Comparison of ENCODE assay signal across 8 cellular contexts in the genomic region with DNA sequence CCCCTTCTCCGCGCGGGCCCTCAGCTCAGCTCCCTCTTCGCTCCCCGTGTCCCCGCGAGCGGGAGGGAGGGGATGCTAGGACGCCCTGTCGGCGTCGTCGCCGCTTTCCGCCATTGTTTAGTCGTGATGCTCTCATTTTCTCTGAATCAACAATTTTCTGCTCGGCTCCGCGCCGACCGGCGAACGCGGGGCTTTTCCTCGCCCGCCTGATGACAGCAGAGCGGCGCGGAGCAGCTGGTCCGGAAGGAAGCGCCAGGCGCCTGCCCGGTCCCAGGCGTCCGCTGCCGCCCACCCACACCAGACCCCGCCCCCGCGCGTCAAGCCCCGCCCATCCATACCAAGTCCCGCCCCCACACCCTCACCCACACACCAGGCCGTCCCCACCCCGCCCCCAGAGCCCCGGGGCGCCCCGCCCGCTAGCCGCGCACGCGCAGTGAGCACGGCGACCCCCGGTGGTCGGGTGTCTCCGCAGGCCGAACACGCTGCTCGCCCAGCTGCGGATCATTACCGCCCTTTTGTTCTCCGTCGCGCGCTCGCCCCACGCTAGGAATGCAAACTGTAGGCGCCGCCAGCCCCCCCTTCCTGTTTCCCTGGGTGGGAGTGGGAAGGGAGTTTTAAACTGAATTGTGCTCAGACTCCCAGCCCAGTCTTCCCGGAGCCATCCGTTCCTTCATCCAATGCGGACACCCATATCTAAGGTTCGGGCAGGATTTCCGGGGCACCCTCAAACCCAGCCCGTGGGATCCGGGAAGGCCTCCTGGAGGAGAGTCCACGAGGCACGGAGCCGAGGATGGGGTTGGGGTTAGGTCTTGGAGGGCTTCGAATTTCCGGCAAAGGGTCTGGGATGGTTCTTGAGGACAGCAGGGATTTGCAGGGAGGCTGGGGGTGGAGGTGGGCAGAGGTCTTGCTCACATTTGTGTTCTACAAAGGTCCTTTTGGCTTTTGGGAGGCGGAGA. TPM values are rescaled to one million over a fixed set of nuclear protein-coding genes. Genes with fewer than 3 reads are reported as not detected.
A peak's percentile ranks its signal among the peaks of the same experiment; 100 is the strongest.
DNase-seq lines count a peak whose midpoint lies in the region; ATAC-seq and TF ChIP-seq lines count a peak whose summit lies in the region.

No MANE protein-coding gene starts in this region.

- H3K4me1 Mint-ChIP-seq in activated T-helper 17 cell treated with anti-CD3 and anti-CD28 coated beads, Interleukin-2, amount 50 U/mL, for 72 hours, result peaks cover 4% of the 10 kb centered on the region

- H3K9me3 ChIP-seq in neuron (ENCODE audit: low read length) (peaks cover 2% of the 10 kb centered on the region), stomach smooth muscle (ENCODE audit: control insufficient read depth in 2 of 2, low read length in 2 of 2) (no peaks in the 10 kb centered on the region)

- H3K27ac ChIP-seq in stomach smooth muscle (ENCODE audit: low read length), result no peak overlapping the region

- peak overlapping the region; percentile 80 for H3K4me3 Mint-ChIP-seq in activated T-helper 17 cell treated with anti-CD3 and anti-CD28 coated beads, Interleukin-2, amount 50 U/mL, for 72 hours

- H2AFZ ChIP-seq in neuron (ENCODE audit: low read depth, low read length), result peak overlapping the region; percentile 79

- TF ChIP-seq CTCF in fibroblast of the aortic adventitia (IDR thresholded peaks at IDR 0.05; ENCODE audit: insufficient read depth, low read length), result no peak

- no peaks in the 10 kb centered on the region for H3K9me3 Mint-ChIP-seq in activated T-helper 17 cell treated with anti-CD3 and anti-CD28 coated beads, Interleukin-2, amount 50 U/mL, for 72 hours

- peak; percentile 57 for ATAC-seq in GM21360 (IDR thresholded peaks at IDR 0.05; ENCODE audit: unreplicated experiment)
- peak; percentile 82 for ATAC-seq in activated T-helper 17 cell treated with anti-CD3 and anti-CD28 coated beads, Interleukin-2, amount 50 U/mL, for 72 hours (replicated peaks)
- no peak for ATAC-seq in HG03457 (IDR thresholded peaks at IDR 0.05; ENCODE audit: unreplicated experiment)

- H3K4me3 ChIP-seq in fibroblast of the aortic adventitia (ENCODE audit: low read depth, low read length) (peak overlapping the region; percentile 66), neuron (ENCODE audit: low read length) (peak overlapping the region; percentile 46), stomach smooth muscle (ENCODE audit: low read length in 2 of 2) (peak overlapping the region; percentile 49 to 71)

- H3K27me3 ChIP-seq in neuron (ENCODE audit: insufficient read depth, low read length) (peaks cover 33% of the 10 kb centered on the region), stomach smooth muscle (ENCODE audit: control insufficient read depth in 1 of 2, insufficient read depth in 2 of 2, low read length in 2 of 2) (peaks cover 47 to 50% of the 10 kb centered on the region in 2 donors)

- peaks cover 9% of the 10 kb centered on the region for H3K4me1 ChIP-seq in neuron (ENCODE audit: insufficient read depth, low read length)
- peaks cover 8% of the 10 kb centered on the region for H3K4me1 ChIP-seq in stomach smooth muscle (ENCODE audit: control insufficient read depth, insufficient read depth, low read length)

- H3K27me3 Mint-ChIP-seq in activated T-helper 17 cell treated with anti-CD3 and anti-CD28 coated beads, Interleukin-2, amount 50 U/mL, for 72 hours, result peaks cover 24% of the 10 kb centered on the region

- no peak overlapping the region for H3K9ac ChIP-seq in stomach smooth muscle (ENCODE audit: low read length in 2 of 2)

- H3K27ac Mint-ChIP-seq in activated T-helper 17 cell treated with anti-CD3 and anti-CD28 coated beads, Interleukin-2, amount 50 U/mL, for 72 hours, result no peak overlapping the region

- no peaks in the 10 kb centered on the region for H3K36me3 Mint-ChIP-seq in activated T-helper 17 cell treated with anti-CD3 and anti-CD28 coated beads, Interleukin-2, amount 50 U/mL, for 72 hours (ENCODE audit: low read depth)

- H3K36me3 ChIP-seq in neuron (ENCODE audit: insufficient read depth, low read length) (no peaks in the 10 kb centered on the region), stomach smooth muscle (ENCODE audit: control insufficient read depth in 2 of 2, insufficient read depth in 2 of 2, low read length in 2 of 2) (no peaks in the 10 kb centered on the region)

- DNase-seq in AG08396 (ENCODE audit: low spot score) (peak; percentile 87), NCI-H526 (lab: John Stamatoyannopoulos, UW) (peak; percentile 33 to 82), fibroblast of the aortic adventitia (ENCODE audit: low read depth) (peak; percentile 36)

RNA-seq across cellular contexts. Expression of gene SLC32A1, which starts 49.8 kb away (rescaled TPM):
- under 1 TPM in 1 of 2 donors, not detected in 1; 0.11 TPM for total RNA-seq in activated T-helper 17 cell treated with anti-CD3 and anti-CD28 coated beads, Interleukin-2, amount 50 U/mL, for 72 hours
- not detected in 2 replicates for total RNA-seq in fibroblast of the aortic adventitia (ENCODE audit: low replicate concordance)

Comparison
In these comparisons a context has a peak if more than half of its experiments do, and no peak if none do; other contexts are left out.
1. DNase-seq: peak in every context shown above with its lines; median percentile 87 in AG08396; 58 in NCI-H526; 36 in fibroblast of the aortic adventitia.